ENCODE assay signal across 8 cellular contexts in genomic region chr19:7873304-7874079, GRCh38. TPM values are rescaled to one million over a fixed set of nuclear protein-coding genes. Genes with fewer than 3 reads are reported as not detected.
DNase-seq lines count a peak whose midpoint lies in the region; ATAC-seq and TF ChIP-seq lines count a peak whose summit lies in the region.
"Had no signal": no experiment of that assay in that cellular context is flagged by ENCODE, and none has a peak within 500 bp of the region (broad histone marks: within the 10 kb centered on the region; RNA-seq: fewer than 3 reads in every experiment).

No MANE protein-coding gene starts in this region.

- TF ChIP-seq CTCF in Calu3 (IDR thresholded peaks at IDR 0.05; ENCODE audit: unreplicated experiment), result no peak

- peaks cover 35% of the 10 kb centered on the region for H3K4me1 ChIP-seq in neuron (ENCODE audit: insufficient read depth, low read length)

- H3K36me3 Mint-ChIP-seq in Calu3 (ENCODE audit: insufficient read depth, unreplicated experiment), result peaks cover 44% of the 10 kb centered on the region
- H3K36me3 Mint-ChIP-seq in IgD-negative memory B cell, result no peaks in the 10 kb centered on the region
- H3K36me3 Mint-ChIP-seq in effector memory CD8-positive, alpha-beta T cell (ENCODE audit: insufficient read depth), result peaks cover 2% of the 10 kb centered on the region

- no peaks in the 10 kb centered on the region for H3K27me3 ChIP-seq in neuron (ENCODE audit: insufficient read depth, low read length)

- no peak for ATAC-seq in effector memory CD8-positive, alpha-beta T cell (replicated peaks)
- ATAC-seq in HG03460 (IDR thresholded peaks at IDR 0.05; ENCODE audit: unreplicated experiment) (no peak), HG02970 (IDR thresholded peaks at IDR 0.05; ENCODE audit: low FRiP score, unreplicated experiment) (no peak)

- H3K4me1 Mint-ChIP-seq in Calu3 (ENCODE audit: low read depth, unreplicated experiment) (peaks cover 10% of the 10 kb centered on the region), IgD-negative memory B cell (peaks cover 8 to 14% (median 10%) of the 10 kb centered on the region in 3 donors)
- H3K4me1 Mint-ChIP-seq in effector memory CD8-positive, alpha-beta T cell (ENCODE audit: low read depth in 2 of 2), result peaks cover 21 to 23% of the 10 kb centered on the region in 2 donors

- H3K9me3 Mint-ChIP-seq in Calu3 (ENCODE audit: low read depth, unreplicated experiment) (no peaks in the 10 kb centered on the region), IgD-negative memory B cell (peaks cover 0 to 4% (median 0%) of the 10 kb centered on the region in 3 donors)
- no peaks in the 10 kb centered on the region for H3K9me3 Mint-ChIP-seq in effector memory CD8-positive, alpha-beta T cell

- H3K4me3 ChIP-seq in neuron (ENCODE audit: low read length), result peak overlapping the region; percentile 76

- H3K27me3 Mint-ChIP-seq in Calu3 (ENCODE audit: unreplicated experiment) (no peaks in the 10 kb centered on the region), IgD-negative memory B cell (peaks cover 18% of the 10 kb centered on the region)
- peaks cover 23 to 45% of the 10 kb centered on the region in 2 donors for H3K27me3 Mint-ChIP-seq in effector memory CD8-positive, alpha-beta T cell

- H3K36me3 ChIP-seq in neuron (ENCODE audit: insufficient read depth, low read length), result peaks cover 6% of the 10 kb centered on the region

- DNase-seq in Calu3 (no peak), OCI-M1 (lab: John Stamatoyannopoulos, UW) (no peak)
- no peak for DNase-seq in effector memory CD8-positive, alpha-beta T cell
- DNase-seq: erythroblast had no signal

- H3K27ac Mint-ChIP-seq in Calu3 (ENCODE audit: unreplicated experiment) (no peak overlapping the region), IgD-negative memory B cell (no peak overlapping the region)
- H3K27ac Mint-ChIP-seq in effector memory CD8-positive, alpha-beta T cell, result no peak overlapping the region

- H2AFZ ChIP-seq in neuron (ENCODE audit: low read depth, low read length), result no peak overlapping the region

- H3K9me3 ChIP-seq in neuron (ENCODE audit: low read length), result no peaks in the 10 kb centered on the region

- no TSS peak for BruUV-seq in Calu3 (replicated peaks; lab: Mats Ljungman, UMichigan)

- CTCF ChIA-PET in Calu3 (lab: Charles Lee), result no interaction called here

- intact Hi-C loops in Calu3 (cut with micrococcal nuclease; ENCODE audit: unreplicated experiment), result no loop called here

- H3K4me3 Mint-ChIP-seq in Calu3 (ENCODE audit: low read depth, unreplicated experiment) (peak overlapping the region; percentile 63), IgD-negative memory B cell (peak overlapping the region in 3 of 4 donors; percentile 48 to 75 (median 74))
- H3K4me3 Mint-ChIP-seq in effector memory CD8-positive, alpha-beta T cell, result peak overlapping the region; percentile 65 to 70

RNA-seq across cellular contexts. Expression of gene PRR36, which starts 0.7 kb away (rescaled TPM):
- total RNA-seq in Calu3 (2022), result 10.8 and 11.7 TPM in 2 replicates
- not detected for polyA plus RNA-seq in IgD-negative memory B cell

RNA-seq across cellular contexts. Expression of gene LRRC8E, which starts 14.8 kb away (rescaled TPM):
- 8.0 and 9.1 TPM in 2 replicates for total RNA-seq in Calu3 (2022)
- polyA plus RNA-seq in IgD-negative memory B cell, result not detected

RNA-seq across cellular contexts. Expression of gene MAP2K7, which starts 30.2 kb away (rescaled TPM):
- 27.0 and 28.0 TPM in 2 replicates for total RNA-seq in Calu3 (2022)
- polyA plus RNA-seq in IgD-negative memory B cell, result 2.4 TPM

RNA-seq across cellular contexts. Expression of gene TGFBR3L, which starts 41.1 kb away (rescaled TPM):
- 0.94 and 1.6 TPM in 2 replicates for total RNA-seq in Calu3 (2022)
- polyA plus RNA-seq in IgD-negative memory B cell, result not detected

RNA-seq across cellular contexts. Expression of gene EVI5L, which starts 43.5 kb away (rescaled TPM):
- 12.2 and 12.5 TPM in 2 replicates for total RNA-seq in Calu3 (2022)
- 3.2 TPM for polyA plus RNA-seq in IgD-negative memory B cell
